34 cellular contexts compared by ENCODE assay signal in the genomic region with DNA sequence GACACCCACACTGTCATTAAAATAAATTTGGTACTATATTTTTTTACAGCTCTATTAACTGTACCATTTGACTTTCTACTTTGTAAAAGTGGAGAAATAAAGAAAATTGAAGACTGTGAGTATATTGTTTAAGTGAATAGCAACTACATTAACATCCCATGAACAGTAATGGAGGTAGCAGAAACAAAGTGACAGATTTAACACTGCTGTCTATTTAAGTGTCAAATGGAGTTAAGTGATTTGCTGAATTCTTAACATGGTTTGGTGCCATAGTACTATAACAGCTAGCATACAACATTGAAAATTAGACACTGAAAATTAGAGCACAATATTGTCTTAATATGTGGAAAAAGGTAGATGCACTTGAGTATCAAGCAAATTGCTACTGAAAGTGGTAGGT.
"Had no signal": no experiment of that assay in that cellular context is flagged by ENCODE, and none has a peak within 500 bp of the region (broad histone marks: within the 10 kb centered on the region; RNA-seq: fewer than 3 reads in every experiment).

No MANE protein-coding gene starts in this region.

- H3K27me3 ChIP-seq: MG63 had no signal

- H3K27ac ChIP-seq: KMS-11 had no signal

- H3K4me2 ChIP-seq: KMS-11 had no signal

- H3K9ac ChIP-seq: KMS-11 had no signal

- H3K9me3 ChIP-seq: MG63 had no signal

- H3K36me3 ChIP-seq: MG63 had no signal

- H3K4me3 ChIP-seq: MG63 had no signal

- DNase-seq: Karpas-422, Kasumi-1, MG63, MM.1S, MV-4-11, NCI-H1048, NCI-H1092, NCI-H1092 treated with DMSO at 0.1 percent for 48 hours, NCI-H1105, NCI-H1105 treated with DMSO at 0.1 percent for 48 hours, NCI-H1417, NCI-H1417 treated with DMSO at 0.1 percent for 48 hours, NCI-H1436, NCI-H1436 treated with DMSO at 0.1 percent for 48 hours, NCI-H146, NCI-H1694, NCI-H1694 treated with DMSO at 0.1 percent for 48 hours, NCI-H187, NCI-H187 treated with DMSO at 0.1 percent for 48 hours, NCI-H1930, NCI-H2029, NCI-H2029 treated with DMSO at 0.1 percent for 48 hours, NCI-H2081, NCI-H2081 treated with DMSO at 0.1 percent for 48 hours, NCI-H2107, NCI-H2171, NCI-H2171 treated with DMSO at 0.1 percent for 48 hours, NCI-H2227 treated with DMSO at 0.1 percent for 48 hours, NCI-H226, NCI-H345, NCI-H446, NCI-H446 treated with DMSO at 0.1 percent for 48 hours, NCI-H510A had no signal
